9 cellular contexts compared by ENCODE assay signal in genomic region chr11:12200359-12201015, GRCh38.
DNase-seq lines count a peak whose midpoint lies in the region; ATAC-seq and TF ChIP-seq lines count a peak whose summit lies in the region.
"Had no signal": no experiment of that assay in that cellular context is flagged by ENCODE, and none has a peak within 500 bp of the region (broad histone marks: within the 10 kb centered on the region; RNA-seq: fewer than 3 reads in every experiment).

No MANE protein-coding gene starts in this region.

- H3K4me1 Mint-ChIP-seq in activated T-cell treated with anti-CD3 and anti-CD28 coated beads, Interleukin-2, amount 50 U/mL, for 24 hours (ENCODE audit: low read depth): peaks cover 93% of the 10 kb centered on the region
- H3K4me1 Mint-ChIP-seq in activated T-cell treated with anti-CD3 and anti-CD28 coated beads, Interleukin-2, amount 50 U/mL, for 4 hours (ENCODE audit: low read depth): peaks cover 74% of the 10 kb centered on the region
- H3K4me1 Mint-ChIP-seq in activated CD4-positive, alpha-beta memory T cell treated with anti-CD3 and anti-CD28 coated beads, Interleukin-2, amount 10 ng/mL, durations not matched to agents 7 days and 5 days: peaks cover 75% of the 10 kb centered on the region
- H3K4me1 Mint-ChIP-seq in stimulated activated memory B cell treated with anti-CD40 and anti-IgM and Interleukin-4, amounts not matched to agents 10 μg/mL and 1 μg/mL and 100 μg/mL, for 72 hours: no peaks in the 10 kb centered on the region

- no peaks in the 10 kb centered on the region for H3K79me2 ChIP-seq in MM.1S (ENCODE audit: low read length)

- CTCF ChIA-PET in activated CD4-positive, alpha-beta memory T cell treated with anti-CD3 and anti-CD28 coated beads, Interleukin-2, amount 10 ng/mL, durations not matched to agents 7 days and 5 days (lab: Charles Lee): interaction anchor here (0.7 to 5.9 kb wide), 4 partner anchors 24 to 113 kb away, joined by 5 to 38 read pairs (median 22); no protein-coding TSS in a partner anchor

- H3K4me3 ChIP-seq in heart right ventricle (no peak overlapping the region), tibial artery (no peak overlapping the region), MM.1S (ENCODE audit: low read length) (no peak overlapping the region)

- no peak overlapping the region for H3K4me2 ChIP-seq in MM.1S (ENCODE audit: low read depth, low read length)

- POLR2A ChIA-PET in activated CD4-positive, alpha-beta memory T cell treated with anti-CD3 and anti-CD28 coated beads, Interleukin-2, amount 10 ng/mL, durations not matched to agents 7 days and 5 days (lab: Charles Lee): interaction anchor here (1.2 to 19.5 kb wide), 8 partner anchors 12 to 112 kb away, joined by 4 to 290 read pairs (median 14); partner anchors contain the start of gene MICAL2

- WGBS in heart right ventricle, 2 donors: 22 to 29% methylated on average over 12 of the region's 12 CpGs

- H3K27ac ChIP-seq in heart right ventricle: peak overlapping the region; percentile 50 to 91 (median 85)
- peak overlapping the region; percentile 71 to 72 for H3K27ac ChIP-seq in tibial artery
- no peak overlapping the region for H3K27ac ChIP-seq in MM.1S (ENCODE audit: low read length)

- no peaks in the 10 kb centered on the region for H3F3A ChIP-seq in MM.1S (ENCODE audit: insufficient read depth, low read length)

- H3K9me3 Mint-ChIP-seq in activated T-cell treated with anti-CD3 and anti-CD28 coated beads, Interleukin-2, amount 50 U/mL, for 24 hours: peaks cover 13% of the 10 kb centered on the region
- no peaks in the 10 kb centered on the region for H3K9me3 Mint-ChIP-seq in activated T-cell treated with anti-CD3 and anti-CD28 coated beads, Interleukin-2, amount 50 U/mL, for 4 hours
- peaks cover 7% of the 10 kb centered on the region for H3K9me3 Mint-ChIP-seq in activated CD4-positive, alpha-beta memory T cell treated with anti-CD3 and anti-CD28 coated beads, Interleukin-2, amount 10 ng/mL, durations not matched to agents 7 days and 5 days
- peaks cover 3% of the 10 kb centered on the region for H3K9me3 Mint-ChIP-seq in stimulated activated memory B cell treated with anti-CD40 and anti-IgM and Interleukin-4, amounts not matched to agents 10 μg/mL and 1 μg/mL and 100 μg/mL, for 72 hours

- no peaks in the 10 kb centered on the region for H3K9me2 ChIP-seq in MM.1S (replicated peaks; ENCODE audit: insufficient read depth, low read length)

- intact Hi-C loops in heart right ventricle (cut with DNase I) (loop anchor here in 1 of 10 donors (5.0 kb wide), 1 partner anchor 38 kb away; no protein-coding TSS in a partner anchor), tibial artery (cut with DNase I; ENCODE audit: low total_unique reads) (no loop called here)

- H3K9ac ChIP-seq in MM.1S (ENCODE audit: low read length): no peak overlapping the region

- no peak for DNase-seq in activated T-cell treated with anti-CD3 and anti-CD28 coated beads, Interleukin-2, amount 50 U/mL, for 24 hours
- DNase-seq in activated T-cell treated with anti-CD3 and anti-CD28 coated beads, Interleukin-2, amount 50 U/mL, for 4 hours: no peak
- no peak for DNase-seq in activated CD4-positive, alpha-beta memory T cell treated with anti-CD3 and anti-CD28 coated beads, Interleukin-2, amount 10 ng/mL, durations not matched to agents 7 days and 5 days
- DNase-seq in heart right ventricle (peak in 1 of 2 donors; percentile 68), tibial artery (peak; percentile 69 to 89), MM.1S (no peak), NCI-H2081 treated with DMSO at 0.1 percent for 48 hours (lab: John Stamatoyannopoulos, UW) (no peak)
- DNase-seq: NCI-H1436 treated with DMSO at 0.1 percent for 48 hours had no signal

- no peaks in the 10 kb centered on the region for H3K9me3 ChIP-seq in heart right ventricle
- H3K9me3 ChIP-seq in tibial artery: no peaks in the 10 kb centered on the region
- H3K9me3 ChIP-seq in MM.1S (replicated peaks; ENCODE audit: insufficient read depth, low read length): no peaks in the 10 kb centered on the region

- peaks cover 0 to 19% (median 7%) of the 10 kb centered on the region in 9 donors for H3K36me3 ChIP-seq in heart right ventricle
- H3K36me3 ChIP-seq in tibial artery: peaks cover 9 to 18% (median 15%) of the 10 kb centered on the region in 3 donors
- H3K36me3 ChIP-seq in MM.1S (replicated peaks; ENCODE audit: insufficient read depth, low read length): no peaks in the 10 kb centered on the region

- H4K20me1 ChIP-seq in MM.1S (ENCODE audit: insufficient read depth, low read length): no peaks in the 10 kb centered on the region

- H3K27me3 ChIP-seq in heart right ventricle: no peaks in the 10 kb centered on the region
- no peaks in the 10 kb centered on the region for H3K27me3 ChIP-seq in tibial artery
- no peaks in the 10 kb centered on the region for H3K27me3 ChIP-seq in MM.1S (replicated peaks; ENCODE audit: insufficient read depth, low read length)

- H3K4me1 ChIP-seq in heart right ventricle: peaks cover 22 to 67% (median 49%) of the 10 kb centered on the region in 9 donors
- peaks cover 0 to 71% (median 57%) of the 10 kb centered on the region in 4 donors for H3K4me1 ChIP-seq in tibial artery
- peaks cover 25% of the 10 kb centered on the region for H3K4me1 ChIP-seq in MM.1S (ENCODE audit: low read length)

- H3K4me3 Mint-ChIP-seq in activated T-cell treated with anti-CD3 and anti-CD28 coated beads, Interleukin-2, amount 50 U/mL, for 24 hours: no peak overlapping the region
- no peak overlapping the region for H3K4me3 Mint-ChIP-seq in activated T-cell treated with anti-CD3 and anti-CD28 coated beads, Interleukin-2, amount 50 U/mL, for 4 hours
- no peak overlapping the region for H3K4me3 Mint-ChIP-seq in activated CD4-positive, alpha-beta memory T cell treated with anti-CD3 and anti-CD28 coated beads, Interleukin-2, amount 10 ng/mL, durations not matched to agents 7 days and 5 days
- H3K4me3 Mint-ChIP-seq in stimulated activated memory B cell treated with anti-CD40 and anti-IgM and Interleukin-4, amounts not matched to agents 10 μg/mL and 1 μg/mL and 100 μg/mL, for 72 hours: no peak overlapping the region

- no peak for TF ChIP-seq CTCF in heart right ventricle (IDR thresholded peaks at IDR 0.05)
- no peak for TF ChIP-seq CTCF in tibial artery (IDR thresholded peaks at IDR 0.05)
- no peak for TF ChIP-seq CTCF in MM.1S (IDR thresholded peaks at IDR 0.05; ENCODE audit: low read length)

- H3K36me3 Mint-ChIP-seq in activated T-cell treated with anti-CD3 and anti-CD28 coated beads, Interleukin-2, amount 50 U/mL, for 24 hours (ENCODE audit: low read depth): peaks cover 92% of the 10 kb centered on the region
- H3K36me3 Mint-ChIP-seq in activated T-cell treated with anti-CD3 and anti-CD28 coated beads, Interleukin-2, amount 50 U/mL, for 4 hours (ENCODE audit: insufficient read depth): peaks cover 37% of the 10 kb centered on the region
- peaks cover 82% of the 10 kb centered on the region for H3K36me3 Mint-ChIP-seq in activated CD4-positive, alpha-beta memory T cell treated with anti-CD3 and anti-CD28 coated beads, Interleukin-2, amount 10 ng/mL, durations not matched to agents 7 days and 5 days (ENCODE audit: low read depth)
- no peaks in the 10 kb centered on the region for H3K36me3 Mint-ChIP-seq in stimulated activated memory B cell treated with anti-CD40 and anti-IgM and Interleukin-4, amounts not matched to agents 10 μg/mL and 1 μg/mL and 100 μg/mL, for 72 hours

- H3K27me3 Mint-ChIP-seq in activated T-cell treated with anti-CD3 and anti-CD28 coated beads, Interleukin-2, amount 50 U/mL, for 24 hours: no peaks in the 10 kb centered on the region
- no peaks in the 10 kb centered on the region for H3K27me3 Mint-ChIP-seq in activated T-cell treated with anti-CD3 and anti-CD28 coated beads, Interleukin-2, amount 50 U/mL, for 4 hours (ENCODE audit: low read depth)
- H3K27me3 Mint-ChIP-seq in activated CD4-positive, alpha-beta memory T cell treated with anti-CD3 and anti-CD28 coated beads, Interleukin-2, amount 10 ng/mL, durations not matched to agents 7 days and 5 days: no peaks in the 10 kb centered on the region
- no peaks in the 10 kb centered on the region for H3K27me3 Mint-ChIP-seq in stimulated activated memory B cell treated with anti-CD40 and anti-IgM and Interleukin-4, amounts not matched to agents 10 μg/mL and 1 μg/mL and 100 μg/mL, for 72 hours

- H2AFZ ChIP-seq in MM.1S (ENCODE audit: low read length): no peak overlapping the region

- no peak for ATAC-seq in activated T-cell treated with anti-CD3 and anti-CD28 coated beads, Interleukin-2, amount 50 U/mL, for 4 hours
- peak in 7 of 8 donors; percentile 4 to 67 (median 37) for ATAC-seq in heart right ventricle
- ATAC-seq in stimulated activated memory B cell treated with anti-CD40 and anti-IgM and Interleukin-4, amounts not matched to agents 10 μg/mL and 1 μg/mL and 100 μg/mL, for 72 hours: no peak

- H3K27ac Mint-ChIP-seq in activated T-cell treated with anti-CD3 and anti-CD28 coated beads, Interleukin-2, amount 50 U/mL, for 24 hours: peak overlapping the region; percentile 72
- H3K27ac Mint-ChIP-seq in activated CD4-positive, alpha-beta memory T cell treated with anti-CD3 and anti-CD28 coated beads, Interleukin-2, amount 10 ng/mL, durations not matched to agents 7 days and 5 days: peak overlapping the region; percentile 98
- no peak overlapping the region for H3K27ac Mint-ChIP-seq in stimulated activated memory B cell treated with anti-CD40 and anti-IgM and Interleukin-4, amounts not matched to agents 10 μg/mL and 1 μg/mL and 100 μg/mL, for 72 hours

Comparison
In these comparisons a context has a peak if more than half of its experiments do, and no peak if none do; other contexts are left out.
1. DNase-seq: peak in tibial artery (2 of 2); none in activated T-cell treated with anti-CD3 and anti-CD28 coated beads, Interleukin-2, amount 50 U/mL, for 24 hours (single experiment), activated T-cell treated with anti-CD3 and anti-CD28 coated beads, Interleukin-2, amount 50 U/mL, for 4 hours (single experiment), activated CD4-positive, alpha-beta memory T cell treated with anti-CD3 and anti-CD28 coated beads, Interleukin-2, amount 10 ng/mL, durations not matched to agents 7 days and 5 days (single experiment), MM.1S (single experiment) and NCI-H2081 treated with DMSO at 0.1 percent for 48 hours (single experiment).
2. ATAC-seq: peak in heart right ventricle (7 of 8); none in activated T-cell treated with anti-CD3 and anti-CD28 coated beads, Interleukin-2, amount 50 U/mL, for 4 hours (0 of 2) and stimulated activated memory B cell treated with anti-CD40 and anti-IgM and Interleukin-4, amounts not matched to agents 10 μg/mL and 1 μg/mL and 100 μg/mL, for 72 hours (single experiment).